In the genomic region with DNA sequence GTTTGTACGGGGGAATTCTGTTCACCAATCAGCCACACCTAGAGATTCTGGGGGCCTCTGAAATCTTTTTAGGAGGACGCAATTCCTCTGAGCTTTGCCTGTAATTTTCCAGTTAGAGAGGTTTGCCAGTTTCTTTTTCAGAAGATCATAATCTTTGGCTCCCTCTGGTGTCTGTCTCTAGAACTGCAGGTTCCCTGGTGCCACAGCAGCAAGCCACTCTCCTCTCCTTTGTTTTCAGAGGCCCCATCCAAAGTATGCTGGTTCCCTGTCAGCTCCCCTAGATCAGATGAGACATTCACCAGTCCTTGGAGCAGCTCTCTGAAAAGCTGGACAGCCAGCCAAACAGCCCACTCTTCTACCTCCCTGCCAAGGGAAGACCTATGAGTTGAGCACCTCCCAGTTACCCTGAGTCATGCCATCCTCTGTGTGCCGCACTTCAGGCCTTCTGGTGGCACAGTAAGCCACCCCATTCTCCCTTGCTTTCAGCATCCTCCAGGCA, we compare ENCODE assay signal across 8 cellular contexts. TPM values are rescaled to one million over a fixed set of nuclear protein-coding genes. Genes with fewer than 3 reads are reported as not detected.
DNase-seq lines count a peak whose midpoint lies in the region; ATAC-seq and TF ChIP-seq lines count a peak whose summit lies in the region.

No MANE protein-coding gene starts in this region.

- H3K4me2 ChIP-seq in OCI-LY7 (ENCODE audit: low read length), result no peak overlapping the region

- peak; percentile 56 to 73 (median 59) for DNase-seq in CD4-positive, CD25-positive, alpha-beta regulatory T cell
- peak; percentile 75 for DNase-seq in OCI-LY7 (ENCODE audit: low spot score)
- DNase-seq in activated T-cell treated with anti-CD3 and anti-CD28 coated beads for 48 hours (ENCODE audit: low read depth), result peak; percentile 25
- no peak for DNase-seq in epithelial cell of proximal tubule (ENCODE audit: low read depth)
- DNase-seq in stimulated activated CD8-positive, alpha-beta memory T cell treated with anti-CD3 and anti-CD28 coated beads, Interleukin-4, amount 100 ng/mL, for 48 hours, result peak; percentile 81
- DNase-seq in GF-D8 (lab: John Stamatoyannopoulos, UW), result no peak

- peaks cover 24% of the 10 kb centered on the region for H3K27me3 Mint-ChIP-seq in CD4-positive, CD25-positive, alpha-beta regulatory T cell

- H3K27me3 ChIP-seq in CD4-positive, CD25-positive, alpha-beta regulatory T cell (ENCODE audit: control insufficient read depth, insufficient read depth, low read length), result no peaks in the 10 kb centered on the region
- no peaks in the 10 kb centered on the region for H3K27me3 ChIP-seq in HUES6 (ENCODE audit: control insufficient read depth, insufficient read depth, low read length)
- no peaks in the 10 kb centered on the region for H3K27me3 ChIP-seq in muscle layer of colon (ENCODE audit: control insufficient read depth in 1 of 2, insufficient read depth in 2 of 2, low read length in 2 of 2)

- TF ChIP-seq CTCF in OCI-LY7 (conservative IDR thresholded peaks at IDR 0.05; ENCODE audit: low read length), result peak; percentile 96
- TF ChIP-seq CTCF in epithelial cell of proximal tubule (conservative IDR thresholded peaks at IDR 0.05; ENCODE audit: low read depth, low read length), result peak; percentile 89

- peak in 1 of 2 donors; percentile 55 for ATAC-seq in CD4-positive, CD25-positive, alpha-beta regulatory T cell (ENCODE audit: low read depth in 2 of 2)

- H3K4me1 Mint-ChIP-seq in CD4-positive, CD25-positive, alpha-beta regulatory T cell, result peaks cover 0 to 5% (median 3%) of the 10 kb centered on the region in 4 donors

- H3K36me3 Mint-ChIP-seq in CD4-positive, CD25-positive, alpha-beta regulatory T cell, result peaks cover 6% of the 10 kb centered on the region

- H3K4me1 ChIP-seq in CD4-positive, CD25-positive, alpha-beta regulatory T cell (ENCODE audit: control insufficient read depth, insufficient read depth, low read length, poor library complexity, severe bottlenecking), result no peaks in the 10 kb centered on the region
- peaks cover 4% of the 10 kb centered on the region for H3K4me1 ChIP-seq in HUES6 (ENCODE audit: control insufficient read depth, insufficient read depth, low read length)
- no peaks in the 10 kb centered on the region for H3K4me1 ChIP-seq in OCI-LY7 (ENCODE audit: insufficient read depth, low read length, poor library complexity, severe bottlenecking)
- H3K4me1 ChIP-seq in muscle layer of colon (ENCODE audit: insufficient read depth, low read length), result peaks cover 32% of the 10 kb centered on the region

- intact Hi-C loops in OCI-LY7 (cut with micrococcal nuclease; ENCODE audit: unreplicated experiment), result loop anchor here (1.0 kb wide), 4 partner anchors 50 to 130 kb away; no protein-coding TSS in a partner anchor

- peaks cover 0 to 21% (median 3%) of the 10 kb centered on the region in 7 donors for H3K9me3 Mint-ChIP-seq in CD4-positive, CD25-positive, alpha-beta regulatory T cell

- no peak overlapping the region for H3K27ac ChIP-seq in CD4-positive, CD25-positive, alpha-beta regulatory T cell (ENCODE audit: insufficient read depth, low read length, poor library complexity, severe bottlenecking)
- no peak overlapping the region; the same call in 1 of the 2 replicates for H3K27ac ChIP-seq in HUES6 (ENCODE audit: low read depth, low read length)
- H3K27ac ChIP-seq in OCI-LY7 (ENCODE audit: low read depth, low read length, poor library complexity, severe bottlenecking), result no peak overlapping the region
- H3K27ac ChIP-seq in muscle layer of colon (ENCODE audit: low read depth, low read length), result peak overlapping the region; percentile 80

- H2AFZ ChIP-seq in OCI-LY7 (ENCODE audit: low read length), result peak overlapping the region; percentile 47; the same call in 1 of the 2 replicates

- H3K36me3 ChIP-seq in CD4-positive, CD25-positive, alpha-beta regulatory T cell (ENCODE audit: control insufficient read depth, insufficient read depth, low read length), result no peaks in the 10 kb centered on the region
- H3K36me3 ChIP-seq in HUES6 (ENCODE audit: control insufficient read depth, insufficient read depth, low read length) (no peaks in the 10 kb centered on the region), OCI-LY7 (ENCODE audit: insufficient read depth, low read length) (no peaks in the 10 kb centered on the region), muscle layer of colon (ENCODE audit: insufficient read depth, low read length) (no peaks in the 10 kb centered on the region)

- no peaks in the 10 kb centered on the region for H3K9me2 ChIP-seq in OCI-LY7 (ENCODE audit: insufficient read depth, low read length)

- H3K9ac ChIP-seq in HUES6 (ENCODE audit: low read length), result peak overlapping the region; percentile 23
- peak overlapping the region; percentile 16 for H3K9ac ChIP-seq in muscle layer of colon (ENCODE audit: low read length)

- POLR2A ChIA-PET in OCI-LY7 (lab: Charles Lee), result no interaction called here

- no peaks in the 10 kb centered on the region for H3K79me2 ChIP-seq in OCI-LY7 (ENCODE audit: insufficient read depth, low read depth, low read length)

- no peak overlapping the region for H3K4me3 ChIP-seq in CD4-positive, CD25-positive, alpha-beta regulatory T cell (ENCODE audit: low read depth, low read length)
- no peak overlapping the region for H3K4me3 ChIP-seq in HUES6 (ENCODE audit: low read depth, low read length)
- H3K4me3 ChIP-seq in OCI-LY7 (ENCODE audit: low read depth, low read length, poor library complexity, severe bottlenecking), result no peak overlapping the region
- H3K4me3 ChIP-seq in epithelial cell of proximal tubule (ENCODE audit: low read depth, low read length), result no peak overlapping the region
- H3K4me3 ChIP-seq in muscle layer of colon (ENCODE audit: low read depth in 1 of 2, low read length in 2 of 2), result no peak overlapping the region

- H3K9me3 ChIP-seq in CD4-positive, CD25-positive, alpha-beta regulatory T cell (ENCODE audit: control insufficient read depth in 2 of 2, low read length in 2 of 2), result peaks cover 0 to 2% of the 10 kb centered on the region in 2 experiments
- H3K9me3 ChIP-seq in HUES6 (ENCODE audit: control insufficient read depth, insufficient read depth, low read depth, low read length) (peaks cover 37% of the 10 kb centered on the region), OCI-LY7 (ENCODE audit: low read length) (peaks cover 21% of the 10 kb centered on the region), muscle layer of colon (ENCODE audit: low read length) (no peaks in the 10 kb centered on the region)

- H3K27ac Mint-ChIP-seq in CD4-positive, CD25-positive, alpha-beta regulatory T cell, result peak overlapping the region in 1 of 3 donors; percentile 11

- H3K4me3 Mint-ChIP-seq in CD4-positive, CD25-positive, alpha-beta regulatory T cell, result no peak overlapping the region

- H4K20me1 ChIP-seq in OCI-LY7 (ENCODE audit: insufficient read depth, low read length), result no peaks in the 10 kb centered on the region

- CTCF ChIA-PET in OCI-LY7 (lab: Charles Lee; ENCODE audit: unreplicated experiment), result no interaction called here

- no TSS peak for BruUV-seq in OCI-LY7 (replicated peaks; lab: Mats Ljungman, UMichigan)

RNA-seq across cellular contexts. Expression of gene RNF112, which starts 36.1 kb away (rescaled TPM):
- total RNA-seq in CD4-positive, CD25-positive, alpha-beta regulatory T cell, result 0.39 TPM
- polyA plus RNA-seq in CD4-positive, CD25-positive, alpha-beta regulatory T cell, result not detected
- 0.47 and 0.80 TPM in 2 replicates for total RNA-seq in OCI-LY7 (2014; rRNA removed; shearing (Covaris generic))
- total RNA-seq in OCI-LY7 (2022) (0.17 TPM in 1 of 2 replicates, not detected in the other), epithelial cell of proximal tubule (0.06 TPM in 1 of 2 replicates, not detected in the other)

Comparison
In these comparisons a context has a peak if more than half of its experiments do, and no peak if none do; other contexts are left out.
1. DNase-seq: peak in CD4-positive, CD25-positive, alpha-beta regulatory T cell (3 of 3), OCI-LY7 (single experiment), activated T-cell treated with anti-CD3 and anti-CD28 coated beads for 48 hours (single experiment) and stimulated activated CD8-positive, alpha-beta memory T cell treated with anti-CD3 and anti-CD28 coated beads, Interleukin-4, amount 100 ng/mL, for 48 hours (single experiment); none in epithelial cell of proximal tubule (single experiment) and GF-D8 (single experiment).